8 cellular contexts compared by ENCODE assay signal in the genomic region with DNA sequence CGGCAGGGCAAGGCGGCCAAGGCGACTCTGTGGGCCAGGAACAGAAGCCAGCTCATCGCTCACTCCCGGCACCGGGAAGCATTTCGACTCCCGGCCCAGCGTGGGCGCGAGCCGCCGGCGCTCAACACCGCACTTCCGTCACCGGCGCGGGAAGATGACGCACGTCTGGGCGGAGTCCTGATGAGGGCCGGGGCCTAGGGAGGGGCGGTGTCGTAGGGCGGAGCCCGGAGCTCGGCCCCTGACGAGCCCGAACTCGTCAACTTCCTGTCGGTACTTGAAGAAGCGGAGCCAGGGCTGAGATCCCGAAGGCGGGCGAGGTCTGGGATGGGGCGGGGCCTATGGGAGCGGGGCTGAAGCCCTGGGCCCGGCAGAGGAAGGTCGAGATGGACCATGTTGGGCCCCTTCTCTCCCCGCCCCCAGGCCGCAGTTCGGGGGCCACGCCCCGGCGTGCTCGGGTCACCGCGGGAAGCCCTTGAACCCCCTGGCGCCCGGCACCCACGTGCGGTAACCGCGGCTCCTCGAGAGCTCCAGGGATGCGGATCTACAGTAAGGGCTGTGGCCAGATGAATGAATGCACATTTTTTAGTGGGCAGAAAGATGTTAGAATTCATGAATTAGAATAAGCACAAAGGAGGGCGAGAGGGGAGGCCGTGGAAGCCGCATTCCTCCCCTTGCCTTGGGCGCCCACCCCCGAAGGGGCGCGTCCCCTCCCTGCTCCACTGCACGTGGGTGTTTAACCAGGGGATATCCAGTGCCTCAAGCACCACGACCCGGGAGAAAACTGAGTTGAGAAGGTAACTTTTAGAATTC. TPM values are rescaled to one million over a fixed set of nuclear protein-coding genes. Genes with fewer than 3 reads are reported as not detected.
DNase-seq lines count a peak whose midpoint lies in the region; ATAC-seq and TF ChIP-seq lines count a peak whose summit lies in the region.

Gene RNASEH1, minus strand, starts transcription at position 129 of the 810 bp plus-strand sequence. Its CDS starts 73 bp downstream, at position 56.

- TF ChIP-seq CTCF in GM13977 (IDR thresholded peaks at IDR 0.05; ENCODE audit: extremely low read depth, insufficient read depth, missing control alignments) (no peak), heart right ventricle (IDR thresholded peaks at IDR 0.05) (no peak), upper lobe of left lung (IDR thresholded peaks at IDR 0.05) (peak in 1 of 6 experiments; percentile 6)

- ATAC-seq in HG02884 (IDR thresholded peaks at IDR 0.05; ENCODE audit: unreplicated experiment), result peak; percentile 94
- ATAC-seq in heart right ventricle, result peak; percentile 99 to 100 (median 100)
- peak; percentile 99 for ATAC-seq in upper lobe of left lung (ENCODE audit: low FRiP score in 2 of 2)

- peak within 1 kb of the TSS; percentile 92 for H3K4me3 Mint-ChIP-seq in T-helper 1 cell treated with Interleukin-12 subunit alpha and Interleukin-12 subunit beta and Interleukin-4 antibody, amounts not matched to agents 30 μg/mL and 1 μg/mL, for 36 hours

- H3K27ac ChIP-seq in heart right ventricle, result peak within 1 kb of the TSS; percentile 73 to 97 (median 91)
- peak within 1 kb of the TSS; percentile 92 to 98 (median 96) for H3K27ac ChIP-seq in upper lobe of left lung

- peaks cover 0 to 50% (median 20%) of the 10 kb centered on the region in 9 donors for H3K36me3 ChIP-seq in heart right ventricle
- peaks cover 3 to 34% (median 24%) of the 10 kb centered on the region in 4 donors for H3K36me3 ChIP-seq in upper lobe of left lung

- H3K4me1 ChIP-seq in heart right ventricle, result peaks cover 0 to 21% (median 19%) of the 10 kb centered on the region in 9 donors
- H3K4me1 ChIP-seq in upper lobe of left lung, result peaks cover 18 to 20% (median 18%) of the 10 kb centered on the region in 4 donors

- intact Hi-C loops in heart right ventricle (cut with DNase I), result loop anchor here in 4 of 10 donors (1.0 to 2.0 kb wide), 3 partner anchors 16 to 180 kb away; partner anchors contain the start of gene RPS7 (in 4 of the 4)
- intact Hi-C loops in posterior cingulate gyrus (cut with DNase I), result loop anchor here (1.0 to 5.0 kb wide), 4 partner anchors 17 to 181 kb away; partner anchors contain the start of genes ADI1, EIPR1, RPS7 and TRAPPC12

- H3K27me3 ChIP-seq in heart right ventricle, result no peaks in the 10 kb centered on the region
- no peaks in the 10 kb centered on the region for H3K27me3 ChIP-seq in upper lobe of left lung

- no peaks in the 10 kb centered on the region for H3K9me3 Mint-ChIP-seq in T-helper 1 cell treated with Interleukin-12 subunit alpha and Interleukin-12 subunit beta and Interleukin-4 antibody, amounts not matched to agents 30 μg/mL and 1 μg/mL, for 36 hours

- in situ Hi-C loops in GM13977 (cut with MboI; ENCODE audit: low pct_unique_long_range_greater_than_20kb, low sequenced_read_pairs, unreplicated experiment), result no loop called here

- H3K9me3 ChIP-seq in heart right ventricle (no peaks in the 10 kb centered on the region), upper lobe of left lung (no peaks in the 10 kb centered on the region)

- TF ChIP-seq EP300 in upper lobe of left lung (IDR thresholded peaks at IDR 0.05), result peak in 2 of 4 donors; percentile 36 to 82

- H3K27me3 Mint-ChIP-seq in T-helper 1 cell treated with Interleukin-12 subunit alpha and Interleukin-12 subunit beta and Interleukin-4 antibody, amounts not matched to agents 30 μg/mL and 1 μg/mL, for 36 hours (ENCODE audit: low read depth), result no peaks in the 10 kb centered on the region

- peak; percentile 46 to 97 (median 84) for TF ChIP-seq POLR2A in upper lobe of left lung (IDR thresholded peaks at IDR 0.05)

- peak within 1 kb of the TSS; percentile 95 for H3K27ac Mint-ChIP-seq in T-helper 1 cell treated with Interleukin-12 subunit alpha and Interleukin-12 subunit beta and Interleukin-4 antibody, amounts not matched to agents 30 μg/mL and 1 μg/mL, for 36 hours

- peak within 1 kb of the TSS; percentile 89 to 100 (median 94) for H3K4me3 ChIP-seq in heart right ventricle
- H3K4me3 ChIP-seq in upper lobe of left lung, result peak within 1 kb of the TSS; percentile 68 to 100 (median 97)

- DNase-seq in GM13977 (ENCODE audit: low spot score) (peak; percentile 100), NCI-H1694 (lab: John Stamatoyannopoulos, UW) (peak; percentile 99), amniotic stem cell (lab: John Stamatoyannopoulos, UW) (peak; percentile 96), heart right ventricle (peak; percentile 98 to 99), posterior cingulate gyrus (peak; percentile 97 to 100 (median 99)), upper lobe of left lung (peak; percentile 99 to 100)

- WGBS in heart right ventricle, 2 donors, result 0 to 1% methylated on average over 67 of the region's 67 CpGs
- 0 to 1% methylated on average over 25 to 41 of the region's 67 CpGs for WGBS in upper lobe of left lung, 2 donors

- H3K36me3 Mint-ChIP-seq in T-helper 1 cell treated with Interleukin-12 subunit alpha and Interleukin-12 subunit beta and Interleukin-4 antibody, amounts not matched to agents 30 μg/mL and 1 μg/mL, for 36 hours (ENCODE audit: low read depth), result peaks cover 32% of the 10 kb centered on the region

- H3K4me1 Mint-ChIP-seq in T-helper 1 cell treated with Interleukin-12 subunit alpha and Interleukin-12 subunit beta and Interleukin-4 antibody, amounts not matched to agents 30 μg/mL and 1 μg/mL, for 36 hours (ENCODE audit: low read depth), result peaks cover 20% of the 10 kb centered on the region

RNA-seq across cellular contexts. Expression of gene RNASEH1, which starts in this region (rescaled TPM):
- total RNA-seq in heart right ventricle, result 10 to 100 TPM; 17.3 to 24.0 (median 19.9) TPM
- 10 to 100 TPM in 1 of 2 donors, 1 to 10 TPM in 1; 8.7 to 15.3 TPM for polyA plus RNA-seq in heart right ventricle
- 10 to 100 TPM; 17.1 to 19.5 (median 18.0) TPM for total RNA-seq in upper lobe of left lung

Comparison
In these comparisons a context has a peak if more than half of its experiments do, and no peak if none do; other contexts are left out.
1. Peak in every context shown above with its lines: DNase-seq, ATAC-seq, H3K4me3 ChIP-seq and H3K27ac ChIP-seq.